In genomic region chr22:42091446-42091764, GRCh38 we compare ENCODE assay signal across 8 cellular contexts. TPM values are rescaled to one million over a fixed set of nuclear protein-coding genes. Genes with fewer than 3 reads are reported as not detected.
DNase-seq lines count a peak whose midpoint lies in the region; ATAC-seq and TF ChIP-seq lines count a peak whose summit lies in the region.

No MANE protein-coding gene starts in this region.

- H4K20me1 ChIP-seq in BLaER1, result peaks cover 13% of the 10 kb centered on the region; the same call in 1 of the 2 replicates

- peak overlapping the region; percentile 80 for H3K4me2 ChIP-seq in BLaER1

- H3K4me3 Mint-ChIP-seq in dendritic cell treated with granulocyte-macrophage colony-stimulating factor and Interleukin-4, amounts not matched to agents 40 ng/mL and 50 ng/mL, for 4 days, result peak overlapping the region; percentile 98
- H3K4me3 Mint-ChIP-seq in natural killer cell treated with Interleukin-12 subunit alpha and Interleukin-12 subunit beta and Interleukin-15 and Interleukin-18, amount 100 ng/mL, for 72 hours, result peak overlapping the region; percentile 96

- H3K36me3 Mint-ChIP-seq in dendritic cell treated with granulocyte-macrophage colony-stimulating factor and Interleukin-4, amounts not matched to agents 40 ng/mL and 50 ng/mL, for 4 days (ENCODE audit: low read depth), result peaks cover 36% of the 10 kb centered on the region
- H3K36me3 Mint-ChIP-seq in natural killer cell treated with Interleukin-12 subunit alpha and Interleukin-12 subunit beta and Interleukin-15 and Interleukin-18, amount 100 ng/mL, for 72 hours, result peaks cover 15% of the 10 kb centered on the region

- H3K9ac ChIP-seq in BLaER1, result peak overlapping the region; percentile 83

- H3K27ac Mint-ChIP-seq in dendritic cell treated with granulocyte-macrophage colony-stimulating factor and Interleukin-4, amounts not matched to agents 40 ng/mL and 50 ng/mL, for 4 days, result peak overlapping the region; percentile 100
- H3K27ac Mint-ChIP-seq in natural killer cell treated with Interleukin-12 subunit alpha and Interleukin-12 subunit beta and Interleukin-15 and Interleukin-18, amount 100 ng/mL, for 72 hours, result peak overlapping the region; percentile 94 to 98

- H3K27me3 Mint-ChIP-seq in dendritic cell treated with granulocyte-macrophage colony-stimulating factor and Interleukin-4, amounts not matched to agents 40 ng/mL and 50 ng/mL, for 4 days, result no peaks in the 10 kb centered on the region
- H3K27me3 Mint-ChIP-seq in natural killer cell treated with Interleukin-12 subunit alpha and Interleukin-12 subunit beta and Interleukin-15 and Interleukin-18, amount 100 ng/mL, for 72 hours, result no peaks in the 10 kb centered on the region

- H3K27ac ChIP-seq in BLaER1, result peak overlapping the region; percentile 77

- H3K36me3 ChIP-seq in BLaER1, result peaks cover 26% of the 10 kb centered on the region

- intact Hi-C loops in dendritic cell treated with granulocyte-macrophage colony-stimulating factor and Interleukin-4, amounts not matched to agents 40 ng/mL and 50 ng/mL, for 4 days (cut with micrococcal nuclease), result loop anchor here (5.0 kb wide), 2 partner anchors 124 to 346 kb away; partner anchors contain the start of gene SEPTIN3

- H3K4me1 ChIP-seq in BLaER1, result peaks cover 26% of the 10 kb centered on the region

- no peaks in the 10 kb centered on the region for H3K27me3 ChIP-seq in BLaER1

- no peaks in the 10 kb centered on the region for H3K9me3 Mint-ChIP-seq in dendritic cell treated with granulocyte-macrophage colony-stimulating factor and Interleukin-4, amounts not matched to agents 40 ng/mL and 50 ng/mL, for 4 days
- H3K9me3 Mint-ChIP-seq in natural killer cell treated with Interleukin-12 subunit alpha and Interleukin-12 subunit beta and Interleukin-15 and Interleukin-18, amount 100 ng/mL, for 72 hours, result no peaks in the 10 kb centered on the region

- no peak for TF ChIP-seq POLR2A in erythroblast (IDR thresholded peaks at IDR 0.05; ENCODE audit: low read length)

- H3K9me3 ChIP-seq in BLaER1, result peaks cover 12% of the 10 kb centered on the region; the same call in 1 of the 2 replicates

- peaks cover 23% of the 10 kb centered on the region for H3K4me1 Mint-ChIP-seq in dendritic cell treated with granulocyte-macrophage colony-stimulating factor and Interleukin-4, amounts not matched to agents 40 ng/mL and 50 ng/mL, for 4 days (ENCODE audit: low read depth)
- H3K4me1 Mint-ChIP-seq in natural killer cell treated with Interleukin-12 subunit alpha and Interleukin-12 subunit beta and Interleukin-15 and Interleukin-18, amount 100 ng/mL, for 72 hours (ENCODE audit: low read depth in 2 of 2), result peaks cover 29% of the 10 kb centered on the region in 2 donors

- H3K4me3 ChIP-seq in BLaER1, result peak overlapping the region; percentile 90

- DNase-seq in LoVo (ENCODE audit: low spot score) (peak; percentile 17), nucleus accumbens (lab: John Stamatoyannopoulos, UW) (no peak), erythroblast (lab: John Stamatoyannopoulos, UW) (no peak), NCI-H1105 (lab: John Stamatoyannopoulos, UW) (no peak)
- no peak for DNase-seq in natural killer cell treated with Interleukin-12 subunit alpha and Interleukin-12 subunit beta and Interleukin-15 and Interleukin-18, amount 100 ng/mL, for 72 hours (ENCODE audit: low spot score)

- no peak for ATAC-seq in natural killer cell treated with Interleukin-12 subunit alpha and Interleukin-12 subunit beta and Interleukin-15 and Interleukin-18, amount 100 ng/mL, for 72 hours
- ATAC-seq in HG03457 (IDR thresholded peaks at IDR 0.05; ENCODE audit: unreplicated experiment), result no peak

RNA-seq across cellular contexts. Expression of gene NDUFA6, which starts 0.8 kb away (rescaled TPM):
- total RNA-seq in natural killer cell treated with Interleukin-12 subunit alpha and Interleukin-12 subunit beta and Interleukin-15 and Interleukin-18, amount 100 ng/mL, for 72 hours, result 10 to 100 TPM; 47.8 to 99.5 TPM

RNA-seq across cellular contexts. Expression of gene SMDT1, which starts 11.9 kb away (rescaled TPM):
- total RNA-seq in natural killer cell treated with Interleukin-12 subunit alpha and Interleukin-12 subunit beta and Interleukin-15 and Interleukin-18, amount 100 ng/mL, for 72 hours, result 10 to 100 TPM; 41.6 to 77.5 TPM

RNA-seq across cellular contexts. Expression of gene PHETA2, which starts 17.4 kb away (rescaled TPM):
- total RNA-seq in natural killer cell treated with Interleukin-12 subunit alpha and Interleukin-12 subunit beta and Interleukin-15 and Interleukin-18, amount 100 ng/mL, for 72 hours, result 1 to 10 TPM; 1.5 TPM

RNA-seq across cellular contexts. Expression of gene NAGA, which starts 20.8 kb away (rescaled TPM):
- 10 to 100 TPM; 22.6 to 24.2 TPM for total RNA-seq in natural killer cell treated with Interleukin-12 subunit alpha and Interleukin-12 subunit beta and Interleukin-15 and Interleukin-18, amount 100 ng/mL, for 72 hours

RNA-seq across cellular contexts. Expression of gene CYP2D6, which starts 39.2 kb away (rescaled TPM):
- 1 to 10 TPM; 1.7 to 6.1 TPM for total RNA-seq in natural killer cell treated with Interleukin-12 subunit alpha and Interleukin-12 subunit beta and Interleukin-15 and Interleukin-18, amount 100 ng/mL, for 72 hours
